1 cellular context compared by ENCODE assay signal in the genomic region with DNA sequence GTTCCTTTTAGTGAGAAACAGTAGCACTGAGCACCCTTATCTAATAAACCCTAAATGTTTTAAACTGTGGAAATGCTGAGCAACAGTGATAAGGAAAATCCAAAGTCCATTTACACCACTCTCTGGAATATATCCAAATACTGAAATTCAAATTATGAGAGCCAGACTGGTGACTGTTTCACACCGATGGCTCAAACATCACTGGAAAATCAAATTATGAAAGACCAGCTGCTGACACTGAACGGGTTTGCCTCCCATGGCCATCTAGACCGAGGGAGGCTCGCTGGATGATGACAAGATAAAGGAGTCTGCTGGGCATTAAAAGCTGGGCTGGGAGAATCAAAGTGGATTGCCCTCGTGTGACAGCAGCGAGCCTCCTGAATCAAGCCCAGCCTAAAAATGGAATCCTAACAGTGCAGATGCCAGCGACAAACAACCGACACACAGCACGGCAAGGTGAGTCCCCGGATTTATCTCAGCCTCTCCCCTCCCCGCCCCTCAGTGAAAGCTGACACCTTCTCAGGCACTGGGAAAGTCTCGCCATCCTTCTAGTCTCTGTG.
TF ChIP-seq lines count a peak whose summit lies in the region.

No MANE protein-coding gene starts in this region.

TF ChIP-seq in SK-N-SH, 30 proteins besides CTCF, POLR2A, EP300 and RAD21 (continued from another document):
- TF ChIP-seq, protein P1, sequence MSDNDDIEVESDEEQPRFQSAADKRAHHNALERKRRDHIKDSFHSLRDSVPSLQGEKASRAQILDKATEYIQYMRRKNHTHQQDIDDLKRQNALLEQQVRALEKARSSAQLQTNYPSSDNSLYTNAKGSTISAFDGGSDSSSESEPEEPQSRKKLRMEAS (IDR thresholded peaks at IDR 0.05; ENCODE audit: low read depth): no peak
- TF ChIP-seq FOXJ3 (CRISPR knock-in tag; IDR thresholded peaks at IDR 0.05) (peak; percentile 95), GATA2 (CRISPR knock-in tag; IDR thresholded peaks at IDR 0.05) (peak; percentile 99), RXRA (IDR thresholded peaks at IDR 0.05; ENCODE audit: borderline replicate concordance, low read depth) (no peak), GABPA (IDR thresholded peaks at IDR 0.05; ENCODE audit: low read depth) (no peak), SIN3A (IDR thresholded peaks at IDR 0.05; ENCODE audit: borderline replicate concordance, low read depth, low read length) (no peak), SMC3 (IDR thresholded peaks at IDR 0.05; ENCODE audit: low read depth, low read length) (no peak; the same call in 1 of the 2 replicates), MEF2A (IDR thresholded peaks at IDR 0.05; ENCODE audit: borderline replicate concordance, low read depth) (no peak), YY1 (IDR thresholded peaks at IDR 0.05; ENCODE audit: low read depth) (no peak), TAF1 (IDR thresholded peaks at IDR 0.05; ENCODE audit: borderline replicate concordance, low read depth, low read length) (no peak)
- TF ChIP-seq, protein P2, sequence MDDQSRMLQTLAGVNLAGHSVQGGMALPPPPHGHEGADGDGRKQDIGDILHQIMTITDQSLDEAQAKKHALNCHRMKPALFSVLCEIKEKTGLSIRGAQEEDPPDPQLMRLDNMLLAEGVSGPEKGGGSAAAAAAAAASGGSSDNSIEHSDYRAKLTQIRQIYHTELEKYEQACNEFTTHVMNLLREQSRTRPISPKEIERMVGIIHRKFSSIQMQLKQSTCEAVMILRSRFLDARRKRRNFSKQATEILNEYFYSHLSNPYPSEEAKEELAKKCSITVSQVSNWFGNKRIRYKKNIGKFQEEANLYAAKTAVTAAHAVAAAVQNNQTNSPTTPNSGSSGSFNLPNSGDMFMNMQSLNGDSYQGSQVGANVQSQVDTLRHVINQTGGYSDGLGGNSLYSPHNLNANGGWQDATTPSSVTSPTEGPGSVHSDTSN (IDR thresholded peaks at IDR 0.05): no peak
- TF ChIP-seq, protein P3, sequence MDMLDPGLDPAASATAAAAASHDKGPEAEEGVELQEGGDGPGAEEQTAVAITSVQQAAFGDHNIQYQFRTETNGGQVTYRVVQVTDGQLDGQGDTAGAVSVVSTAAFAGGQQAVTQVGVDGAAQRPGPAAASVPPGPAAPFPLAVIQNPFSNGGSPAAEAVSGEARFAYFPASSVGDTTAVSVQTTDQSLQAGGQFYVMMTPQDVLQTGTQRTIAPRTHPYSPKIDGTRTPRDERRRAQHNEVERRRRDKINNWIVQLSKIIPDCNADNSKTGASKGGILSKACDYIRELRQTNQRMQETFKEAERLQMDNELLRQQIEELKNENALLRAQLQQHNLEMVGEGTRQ (IDR thresholded peaks at IDR 0.05; ENCODE audit: borderline replicate concordance, low read depth, low read length): no peak
- TF ChIP-seq, protein P4, sequence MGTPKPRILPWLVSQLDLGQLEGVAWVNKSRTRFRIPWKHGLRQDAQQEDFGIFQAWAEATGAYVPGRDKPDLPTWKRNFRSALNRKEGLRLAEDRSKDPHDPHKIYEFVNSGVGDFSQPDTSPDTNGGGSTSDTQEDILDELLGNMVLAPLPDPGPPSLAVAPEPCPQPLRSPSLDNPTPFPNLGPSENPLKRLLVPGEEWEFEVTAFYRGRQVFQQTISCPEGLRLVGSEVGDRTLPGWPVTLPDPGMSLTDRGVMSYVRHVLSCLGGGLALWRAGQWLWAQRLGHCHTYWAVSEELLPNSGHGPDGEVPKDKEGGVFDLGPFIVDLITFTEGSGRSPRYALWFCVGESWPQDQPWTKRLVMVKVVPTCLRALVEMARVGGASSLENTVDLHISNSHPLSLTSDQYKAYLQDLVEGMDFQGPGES (IDR thresholded peaks at IDR 0.05; ENCODE audit: low read depth, low read length): no peak
- TF ChIP-seq, protein P5, sequence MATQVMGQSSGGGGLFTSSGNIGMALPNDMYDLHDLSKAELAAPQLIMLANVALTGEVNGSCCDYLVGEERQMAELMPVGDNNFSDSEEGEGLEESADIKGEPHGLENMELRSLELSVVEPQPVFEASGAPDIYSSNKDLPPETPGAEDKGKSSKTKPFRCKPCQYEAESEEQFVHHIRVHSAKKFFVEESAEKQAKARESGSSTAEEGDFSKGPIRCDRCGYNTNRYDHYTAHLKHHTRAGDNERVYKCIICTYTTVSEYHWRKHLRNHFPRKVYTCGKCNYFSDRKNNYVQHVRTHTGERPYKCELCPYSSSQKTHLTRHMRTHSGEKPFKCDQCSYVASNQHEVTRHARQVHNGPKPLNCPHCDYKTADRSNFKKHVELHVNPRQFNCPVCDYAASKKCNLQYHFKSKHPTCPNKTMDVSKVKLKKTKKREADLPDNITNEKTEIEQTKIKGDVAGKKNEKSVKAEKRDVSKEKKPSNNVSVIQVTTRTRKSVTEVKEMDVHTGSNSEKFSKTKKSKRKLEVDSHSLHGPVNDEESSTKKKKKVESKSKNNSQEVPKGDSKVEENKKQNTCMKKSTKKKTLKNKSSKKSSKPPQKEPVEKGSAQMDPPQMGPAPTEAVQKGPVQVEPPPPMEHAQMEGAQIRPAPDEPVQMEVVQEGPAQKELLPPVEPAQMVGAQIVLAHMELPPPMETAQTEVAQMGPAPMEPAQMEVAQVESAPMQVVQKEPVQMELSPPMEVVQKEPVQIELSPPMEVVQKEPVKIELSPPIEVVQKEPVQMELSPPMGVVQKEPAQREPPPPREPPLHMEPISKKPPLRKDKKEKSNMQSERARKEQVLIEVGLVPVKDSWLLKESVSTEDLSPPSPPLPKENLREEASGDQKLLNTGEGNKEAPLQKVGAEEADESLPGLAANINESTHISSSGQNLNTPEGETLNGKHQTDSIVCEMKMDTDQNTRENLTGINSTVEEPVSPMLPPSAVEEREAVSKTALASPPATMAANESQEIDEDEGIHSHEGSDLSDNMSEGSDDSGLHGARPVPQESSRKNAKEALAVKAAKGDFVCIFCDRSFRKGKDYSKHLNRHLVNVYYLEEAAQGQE (IDR thresholded peaks at IDR 0.05; ENCODE audit: low read depth, low read length): no peak
- TF ChIP-seq, protein P6, sequence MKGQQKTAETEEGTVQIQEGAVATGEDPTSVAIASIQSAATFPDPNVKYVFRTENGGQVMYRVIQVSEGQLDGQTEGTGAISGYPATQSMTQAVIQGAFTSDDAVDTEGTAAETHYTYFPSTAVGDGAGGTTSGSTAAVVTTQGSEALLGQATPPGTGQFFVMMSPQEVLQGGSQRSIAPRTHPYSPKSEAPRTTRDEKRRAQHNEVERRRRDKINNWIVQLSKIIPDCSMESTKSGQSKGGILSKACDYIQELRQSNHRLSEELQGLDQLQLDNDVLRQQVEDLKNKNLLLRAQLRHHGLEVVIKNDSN (IDR thresholded peaks at IDR 0.05; ENCODE audit: borderline replicate concordance, low read depth): no peak
